Comparison of ENCODE assay signal across 10 cellular contexts in genomic region chr15:70245932-70246622, GRCh38.
DNase-seq lines count a peak whose midpoint lies in the region; ATAC-seq, FAIRE-seq and TF ChIP-seq lines count a peak whose summit lies in the region.
"Had no signal": no experiment of that assay in that cellular context is flagged by ENCODE, and none has a peak within 500 bp of the region (broad histone marks: within the 10 kb centered on the region; RNA-seq: fewer than 3 reads in every experiment).

No MANE protein-coding gene starts in this region.

- peaks cover 64 to 95% (median 80%) of the 10 kb centered on the region in 10 experiments for H3K4me1 ChIP-seq in BLaER1 treated with 17β-estradiol and CSF1 and Interleukin-3, amounts not matched to agents 10 nM and 100 nM
- no peaks in the 10 kb centered on the region; a peak in 1 of 5 replicates for H3K4me1 ChIP-seq in K562 (replicated peaks in 1 of 2; ENCODE audit: control insufficient read depth in 2 of 2, insufficient read depth in 2 of 2, low read length in 2 of 2)
- H3K4me1 ChIP-seq in prostate gland (replicated peaks), result no peaks in the 10 kb centered on the region

- in situ Hi-C loops in K562 (cut with MboI), result no loop called here

- H3K4me2 ChIP-seq in BLaER1 treated with 17β-estradiol and CSF1 and Interleukin-3, amounts not matched to agents 10 nM and 100 nM, result peak overlapping the region; percentile 7 to 95 (median 69); a peak in 21 of 22 replicates
- H3K4me2 ChIP-seq in K562 (ENCODE audit: insufficient read depth, low read length), result no peak overlapping the region

- H4K20me1 ChIP-seq in BLaER1 treated with 17β-estradiol and CSF1 and Interleukin-3, amounts not matched to agents 10 nM and 100 nM, result peaks cover 0 to 19% (median 6%) of the 10 kb centered on the region in 11 experiments; a peak in 9 of 22 replicates
- H4K20me1 ChIP-seq in K562 (replicated peaks; ENCODE audit: control insufficient read depth, insufficient read depth, low read length), result no peaks in the 10 kb centered on the region

- H3K36me3 ChIP-seq in BLaER1 treated with 17β-estradiol and CSF1 and Interleukin-3, amounts not matched to agents 10 nM and 100 nM, result no peaks in the 10 kb centered on the region
- H3K36me3 ChIP-seq in K562 (ENCODE audit: control insufficient read depth, insufficient read depth, low read length) (no peaks in the 10 kb centered on the region), prostate gland (no peaks in the 10 kb centered on the region)

- TF ChIP-seq EP300 in K562 (IDR thresholded peaks at IDR 0.05; ENCODE audit: low read length), result no peak

- TF ChIP-seq RAD21 in K562 (CRISPR knock-in tag; conservative IDR thresholded peaks at IDR 0.05 in 1 of 2, IDR thresholded peaks at IDR 0.05 in 1 of 2), result no peak

- CTCF ChIA-PET in K562 (lab: Yijun Ruan, JAX; ENCODE audit: low intra/inter-chr PET ratio), result no interaction called here

- POLR2A ChIA-PET in K562 (lab: Yijun Ruan, JAX), result interaction anchor here (0.6 kb wide), 1 partner anchor 368 kb away, joined by 3 read pairs; no protein-coding TSS in a partner anchor

- peak overlapping the region in 1 of 11 experiments; percentile 14; a peak in 2 of 22 replicates for H3K9ac ChIP-seq in BLaER1 treated with 17β-estradiol and CSF1 and Interleukin-3, amounts not matched to agents 10 nM and 100 nM
- H3K9ac ChIP-seq in K562 (ENCODE audit: insufficient read depth in 1 of 2, low read depth in 2 of 2, low read length in 2 of 2), result no peak overlapping the region

- H3K9me3 ChIP-seq in BLaER1 treated with 17β-estradiol and CSF1 and Interleukin-3, amounts not matched to agents 10 nM and 100 nM (replicated peaks in 1 of 11), result no peaks in the 10 kb centered on the region
- H3K9me3 ChIP-seq in K562 (replicated peaks; ENCODE audit: control insufficient read depth, insufficient read depth, low read depth, low read length), result no peaks in the 10 kb centered on the region
- no peaks in the 10 kb centered on the region for H3K9me3 ChIP-seq in prostate gland

- TF ChIP-seq POLR2A in K562 (conservative IDR thresholded peaks at IDR 0.05) (no peak), prostate gland (IDR thresholded peaks at IDR 0.05) (no peak)

- no peak overlapping the region for H2AFZ ChIP-seq in K562 (ENCODE audit: low read depth, low read length)

- peak overlapping the region in 2 of 11 experiments; percentile 4 to 36; a peak in 1 of 22 replicates for H3K27ac ChIP-seq in BLaER1 treated with 17β-estradiol and CSF1 and Interleukin-3, amounts not matched to agents 10 nM and 100 nM
- H3K27ac ChIP-seq in K562 (ENCODE audit: extremely low read depth, low read depth, low read length) (no peak overlapping the region), prostate gland (no peak overlapping the region)

- peaks cover 0 to 33% (median 0%) of the 10 kb centered on the region in 11 experiments; a peak in 10 of 22 replicates for H3K27me3 ChIP-seq in BLaER1 treated with 17β-estradiol and CSF1 and Interleukin-3, amounts not matched to agents 10 nM and 100 nM
- H3K27me3 ChIP-seq in K562 (ENCODE audit: control insufficient read depth in 2 of 2, insufficient read depth in 2 of 2, low read length in 2 of 2) (peaks cover 12 to 66% of the 10 kb centered on the region in 2 experiments; a peak in 3 of 5 replicates), prostate gland (replicated peaks; ENCODE audit: insufficient read depth) (peaks cover 2% of the 10 kb centered on the region)

- WGBS in K562 (ENCODE audit: insufficient coverage, low coverage, missing lambda C conversion rate), result 4% methylated on average over 9 of the region's 12 CpGs
- 85% methylated on average over 12 of the region's 12 CpGs for WGBS in prostate gland

- ATAC-seq in K562 (no peak), GM21576 (IDR thresholded peaks at IDR 0.05; ENCODE audit: unreplicated experiment) (no peak)
- ATAC-seq: left colon had no signal

- FAIRE-seq in K562 (lab: Jason Lieb, UNC), result no peak

- no peaks in the 10 kb centered on the region for H3K9me1 ChIP-seq in K562 (ENCODE audit: control insufficient read depth, insufficient read depth, low read length)

- DNase-seq in HT1080 (ENCODE audit: low read depth) (peak; percentile 58), K562 (ENCODE audit: extremely low read depth in 1 of 4, low spot score in 3 of 4) (no peak), mesenteric fat pad (ENCODE audit: low spot score) (peak; percentile 90), prostate gland (ENCODE audit: low spot score) (no peak), NCI-H1694 treated with DMSO at 0.1 percent for 48 hours (lab: John Stamatoyannopoulos, UW) (no peak), cerebellar nuclear complex (lab: John Stamatoyannopoulos, UW) (no peak)
- DNase-seq: left colon, NCI-H1105 had no signal

- TF ChIP-seq CTCF in K562 (IDR thresholded peaks at IDR 0.05 in 2 of 3, conservative IDR thresholded peaks at IDR 0.05 in 1 of 3; ENCODE audit: insufficient read depth in 2 of 3, low read depth in 1 of 3, low read length in 3 of 3) (no peak), prostate gland (IDR thresholded peaks at IDR 0.05) (no peak)

- BruUV-seq in K562 (replicated peaks; lab: Mats Ljungman, UMichigan), result no TSS peak

- H3K79me2 ChIP-seq in K562 (ENCODE audit: control insufficient read depth, insufficient read depth, low read length), result no peaks in the 10 kb centered on the region

- H3K4me3 ChIP-seq in BLaER1 treated with 17β-estradiol and CSF1 and Interleukin-3, amounts not matched to agents 10 nM and 100 nM, result no peak overlapping the region
- no peak overlapping the region for H3K4me3 ChIP-seq in K562
- no peak overlapping the region for H3K4me3 ChIP-seq in prostate gland

- intact Hi-C loops in K562 (cut with micrococcal nuclease), result no loop called here
- intact Hi-C loops in prostate gland (cut with DNase I), result no loop called here

TF ChIP-seq in K562, 482 proteins besides CTCF, POLR2A, EP300 and RAD21:
- TF ChIP-seq JUND (IDR thresholded peaks at IDR 0.05; ENCODE audit: borderline replicate concordance, low read depth, low read length) (peak; percentile 54; the same call in 1 of the 2 replicates), JUND (tag; IDR thresholded peaks at IDR 0.05; ENCODE audit: borderline replicate concordance, low read depth, low read length) (no peak), ILF3 (IDR thresholded peaks at IDR 0.05; ENCODE audit: borderline replicate concordance) (no peak), NR2C2 (CRISPR knock-in tag; IDR thresholded peaks at IDR 0.05) (no peak), NR2C2 (tag; IDR thresholded peaks at IDR 0.05) (peak; percentile 80), NR2C1 (IDR thresholded peaks at IDR 0.05) (0 out of 2 replicates have a peak, but pooled peaks have one; percentile 25), NR2C1 (tag; IDR thresholded peaks at IDR 0.05) (peak; percentile 62), FOSL1 (tag; conservative IDR thresholded peaks at IDR 0.05) (peak; percentile 86), IRF9 (tag; IDR thresholded peaks at IDR 0.05) (no peak), ZNF224 (CRISPR knock-in tag; IDR thresholded peaks at IDR 0.05) (no peak), ATF3 (IDR thresholded peaks at IDR 0.05) (peak; percentile 37; the same call in 1 of the 2 replicates), ATF3 (CRISPR knock-in tag; conservative IDR thresholded peaks at IDR 0.05) (no peak), STAT5B (CRISPR knock-in tag; IDR thresholded peaks at IDR 0.05) (no peak), ZNF12 (CRISPR knock-in tag; IDR thresholded peaks at IDR 0.05) (no peak), ARNT (IDR thresholded peaks at IDR 0.05) (no peak), NFYB (IDR thresholded peaks at IDR 0.05; ENCODE audit: extremely low read depth, insufficient read length) (no peak), U2AF2 (optimal IDR thresholded peaks at IDR 0.05; ENCODE audit: low read depth, low read length) (no peak), HMG20B (CRISPR knock-in tag; IDR thresholded peaks at IDR 0.05) (no peak), ESRRA (IDR thresholded peaks at IDR 0.05; ENCODE audit: borderline replicate concordance, low read depth) (peak; percentile 69; the same call in 1 of the 2 replicates), CC2D1A (IDR thresholded peaks at IDR 0.05) (no peak)

Comparison
In these comparisons a context has a peak if more than half of its experiments do, and no peak if none do; other contexts are left out.
1. DNase-seq: peak in HT1080 (single experiment) and mesenteric fat pad (single experiment); none in K562 (0 of 4), prostate gland (single experiment), NCI-H1694 treated with DMSO at 0.1 percent for 48 hours (single experiment) and cerebellar nuclear complex (0 of 2).